In the genomic region with DNA sequence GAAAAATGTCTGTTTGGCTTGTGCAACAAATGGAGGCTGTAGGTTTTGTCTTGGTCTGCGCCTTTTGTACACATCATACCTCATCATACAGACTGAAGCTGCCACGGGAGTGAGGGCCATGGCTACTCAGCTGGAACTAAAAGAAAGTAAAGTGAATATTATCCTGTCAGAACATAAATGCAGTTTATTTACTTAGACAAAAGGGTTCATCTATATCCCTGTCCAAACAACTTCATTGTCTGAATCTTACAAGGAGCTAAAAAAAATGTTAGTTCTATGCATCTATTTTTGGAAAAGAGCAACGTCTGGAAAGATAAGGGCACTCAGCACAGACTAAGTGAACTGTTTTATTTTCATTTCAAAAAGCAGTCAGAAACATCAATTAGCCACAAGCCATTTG, we compare ENCODE assay signal across 1 cellular context.
TF ChIP-seq lines count a peak whose summit lies in the region.

No MANE protein-coding gene starts in this region.

TF ChIP-seq in HEK293, 187 proteins besides CTCF, POLR2A, EP300 and RAD21 (continued from another document):
- TF ChIP-seq, protein P1, sequence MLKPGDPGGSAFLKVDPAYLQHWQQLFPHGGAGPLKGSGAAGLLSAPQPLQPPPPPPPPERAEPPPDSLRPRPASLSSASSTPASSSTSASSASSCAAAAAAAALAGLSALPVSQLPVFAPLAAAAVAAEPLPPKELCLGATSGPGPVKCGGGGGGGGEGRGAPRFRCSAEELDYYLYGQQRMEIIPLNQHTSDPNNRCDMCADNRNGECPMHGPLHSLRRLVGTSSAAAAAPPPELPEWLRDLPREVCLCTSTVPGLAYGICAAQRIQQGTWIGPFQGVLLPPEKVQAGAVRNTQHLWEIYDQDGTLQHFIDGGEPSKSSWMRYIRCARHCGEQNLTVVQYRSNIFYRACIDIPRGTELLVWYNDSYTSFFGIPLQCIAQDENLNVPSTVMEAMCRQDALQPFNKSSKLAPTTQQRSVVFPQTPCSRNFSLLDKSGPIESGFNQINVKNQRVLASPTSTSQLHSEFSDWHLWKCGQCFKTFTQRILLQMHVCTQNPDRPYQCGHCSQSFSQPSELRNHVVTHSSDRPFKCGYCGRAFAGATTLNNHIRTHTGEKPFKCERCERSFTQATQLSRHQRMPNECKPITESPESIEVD (tag by site-specific recombination; IDR thresholded peaks at IDR 0.05): peak; percentile 66
- TF ChIP-seq ZNF239 (tag by site-specific recombination; IDR thresholded peaks at IDR 0.05): no peak
- TF ChIP-seq, protein P2, sequence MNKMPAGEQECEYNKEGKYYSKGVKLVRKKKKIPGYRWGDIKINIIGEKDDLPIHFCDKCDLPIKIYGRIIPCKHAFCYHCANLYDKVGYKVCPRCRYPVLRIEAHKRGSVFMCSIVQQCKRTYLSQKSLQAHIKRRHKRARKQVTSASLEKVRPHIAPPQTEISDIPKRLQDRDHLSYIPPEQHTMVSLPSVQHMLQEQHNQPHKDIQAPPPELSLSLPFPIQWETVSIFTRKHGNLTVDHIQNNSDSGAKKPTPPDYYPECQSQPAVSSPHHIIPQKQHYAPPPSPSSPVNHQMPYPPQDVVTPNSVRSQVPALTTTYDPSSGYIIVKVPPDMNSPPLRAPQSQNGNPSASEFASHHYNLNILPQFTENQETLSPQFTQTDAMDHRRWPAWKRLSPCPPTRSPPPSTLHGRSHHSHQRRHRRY (tag by site-specific recombination; IDR thresholded peaks at IDR 0.05): no peak
